Comparison of ENCODE assay signal across 8 cellular contexts in the genomic region with DNA sequence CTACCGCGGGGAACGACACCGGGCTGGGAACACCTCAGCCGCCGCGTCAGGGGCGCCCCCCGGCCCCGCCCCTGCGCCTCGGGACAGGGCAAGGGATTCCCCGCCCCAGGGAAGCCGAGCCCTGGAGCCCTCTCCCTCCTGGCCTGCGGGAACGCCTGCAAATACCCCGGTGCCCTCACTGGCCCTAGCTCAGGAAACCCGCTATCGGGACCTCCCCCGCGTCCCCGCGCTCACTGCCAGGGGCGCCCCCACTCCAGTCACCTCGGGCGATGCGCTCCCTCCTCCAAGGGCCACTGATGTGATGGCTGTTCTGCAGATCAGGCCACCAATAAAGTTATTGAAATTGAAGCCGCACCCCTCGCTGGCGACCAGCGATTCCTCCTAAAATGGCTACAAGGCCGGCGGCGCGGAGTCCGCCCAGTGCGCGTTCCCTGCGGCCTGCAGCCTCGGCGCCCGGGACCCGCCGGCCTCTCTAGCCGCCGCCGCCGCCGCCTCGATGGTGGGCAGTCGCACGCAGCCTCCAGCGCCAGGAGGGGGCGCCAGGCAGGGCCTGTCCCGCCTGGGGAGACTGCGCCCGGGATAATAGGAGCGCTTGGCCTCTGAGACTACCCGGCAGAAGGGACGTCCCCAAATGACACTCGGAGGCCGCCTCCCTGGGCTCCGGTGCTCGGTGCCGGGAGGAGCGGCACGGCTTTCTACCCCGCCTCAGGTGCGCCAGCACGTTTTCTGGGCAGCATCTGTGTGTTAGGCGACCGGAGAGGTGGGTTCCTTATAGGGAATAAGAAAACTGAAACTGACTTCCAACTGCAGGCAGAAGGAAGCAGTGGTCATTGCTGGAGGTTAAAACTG. TPM values are rescaled to one million over a fixed set of nuclear protein-coding genes. Genes with fewer than 3 reads are reported as not detected.
A peak's percentile ranks its signal among the peaks of the same experiment; 100 is the strongest.
DNase-seq lines count a peak whose midpoint lies in the region; ATAC-seq and TF ChIP-seq lines count a peak whose summit lies in the region.

A gene with protein sequence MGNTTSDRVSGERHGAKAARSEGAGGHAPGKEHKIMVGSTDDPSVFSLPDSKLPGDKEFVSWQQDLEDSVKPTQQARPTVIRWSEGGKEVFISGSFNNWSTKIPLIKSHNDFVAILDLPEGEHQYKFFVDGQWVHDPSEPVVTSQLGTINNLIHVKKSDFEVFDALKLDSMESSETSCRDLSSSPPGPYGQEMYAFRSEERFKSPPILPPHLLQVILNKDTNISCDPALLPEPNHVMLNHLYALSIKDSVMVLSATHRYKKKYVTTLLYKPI (minus strand): TSS at position 303 of the 849 bp plus-strand sequence. CDS start 326 bp downstream, outside the sequence.

- peak; percentile 68 for TF ChIP-seq EP300 in neural cell (conservative IDR thresholded peaks at IDR 0.05; ENCODE audit: poor library complexity, severe bottlenecking)

- no peaks in the 10 kb centered on the region for H3K9me2 ChIP-seq in neural cell (ENCODE audit: insufficient read depth, low read length)

- peak; percentile 57 for TF ChIP-seq POLR2A in Raji (IDR thresholded peaks at IDR 0.05; ENCODE audit: insufficient read depth, low read depth, low read length)

- peak; percentile 92 for ATAC-seq in stimulated activated naive CD8-positive, alpha-beta T cell treated with anti-CD3 and anti-CD28 coated beads, Interleukin-15, amount 100 ng/mL, for 72 hours

- no peaks in the 10 kb centered on the region for H4K20me1 ChIP-seq in neural cell (ENCODE audit: insufficient read depth)

- H3K27me3 ChIP-seq in H7 (ENCODE audit: control insufficient read depth, insufficient read depth, low read length) (no peaks in the 10 kb centered on the region), neural cell (ENCODE audit: insufficient read depth, low read depth, low read length) (no peaks in the 10 kb centered on the region)

- H3K9ac ChIP-seq in neural cell (ENCODE audit: low read length), result peak within 1 kb of the TSS; percentile 77

- H3K4me3 Mint-ChIP-seq in stimulated activated naive CD8-positive, alpha-beta T cell treated with anti-CD3 and anti-CD28 coated beads, Interleukin-15, amount 100 ng/mL, for 72 hours, result peak within 1 kb of the TSS; percentile 97 to 99

- H3K9me3 ChIP-seq in neural cell (ENCODE audit: low read length), result no peaks in the 10 kb centered on the region

- peak; percentile 96 for DNase-seq in GDM1 (lab: John Stamatoyannopoulos, UW)
- DNase-seq in H7, result peak; percentile 96
- peak; percentile 95 for DNase-seq in LoVo (ENCODE audit: low spot score)
- DNase-seq in activated gamma-delta T cell (lab: John Stamatoyannopoulos, UW), result peak; percentile 81
- DNase-seq in fibroblast of villous mesenchyme (ENCODE audit: low read depth), result peak; percentile 97
- DNase-seq in stimulated activated naive CD8-positive, alpha-beta T cell treated with anti-CD3 and anti-CD28 coated beads, Interleukin-15, amount 100 ng/mL, for 72 hours, result peak; percentile 97 to 98

- peaks cover 39% of the 10 kb centered on the region for H3K4me1 Mint-ChIP-seq in stimulated activated naive CD8-positive, alpha-beta T cell treated with anti-CD3 and anti-CD28 coated beads, Interleukin-15, amount 100 ng/mL, for 72 hours

- peak within 1 kb of the TSS; percentile 100 for H3K4me3 ChIP-seq in H7 (ENCODE audit: insufficient read depth, low read depth, low read length)
- H3K4me3 ChIP-seq in fibroblast of villous mesenchyme (ENCODE audit: low read depth, low read length), result peak within 1 kb of the TSS; percentile 91
- H3K4me3 ChIP-seq in neural cell (ENCODE audit: low read length), result peak within 1 kb of the TSS; percentile 87

- peak within 1 kb of the TSS; percentile 57 for H2AFZ ChIP-seq in neural cell (ENCODE audit: low read depth, low read length)

- H3K79me2 ChIP-seq in neural cell (replicated peaks; ENCODE audit: insufficient read depth, low read length), result peaks cover 10% of the 10 kb centered on the region

- H3K27me3 Mint-ChIP-seq in stimulated activated naive CD8-positive, alpha-beta T cell treated with anti-CD3 and anti-CD28 coated beads, Interleukin-15, amount 100 ng/mL, for 72 hours, result no peaks in the 10 kb centered on the region

- H3K27ac ChIP-seq in neural cell (ENCODE audit: low read length), result peak within 1 kb of the TSS; percentile 70

- H3F3A ChIP-seq in neural cell (ENCODE audit: insufficient read depth, low read length, poor library complexity, severe bottlenecking), result no peaks in the 10 kb centered on the region

- TF ChIP-seq CTCF in fibroblast of villous mesenchyme (IDR thresholded peaks at IDR 0.05; ENCODE audit: insufficient read depth, low read depth, low read length), result peak; percentile 75
- TF ChIP-seq CTCF in neural cell (IDR thresholded peaks at IDR 0.05; ENCODE audit: poor library complexity, severe bottlenecking), result peak; percentile 97

- no peaks in the 10 kb centered on the region for H3K36me3 ChIP-seq in H7 (replicated peaks; ENCODE audit: control insufficient read depth, insufficient read depth, low read length)
- H3K36me3 ChIP-seq in neural cell (ENCODE audit: insufficient read depth, low read length), result no peaks in the 10 kb centered on the region

- H3K27ac Mint-ChIP-seq in stimulated activated naive CD8-positive, alpha-beta T cell treated with anti-CD3 and anti-CD28 coated beads, Interleukin-15, amount 100 ng/mL, for 72 hours, result peak within 1 kb of the TSS; percentile 99 to 100

- H3K4me2 ChIP-seq in neural cell (ENCODE audit: low read length), result peak within 1 kb of the TSS; percentile 70

- H3K9me3 Mint-ChIP-seq in stimulated activated naive CD8-positive, alpha-beta T cell treated with anti-CD3 and anti-CD28 coated beads, Interleukin-15, amount 100 ng/mL, for 72 hours, result peaks cover 5 to 11% of the 10 kb centered on the region in 2 donors

- peak; percentile 73 for TF ChIP-seq RAD21 in neural cell (conservative IDR thresholded peaks at IDR 0.05)

TF ChIP-seq in neural cell, 6 proteins besides CTCF, POLR2A, EP300 and RAD21:
- TF ChIP-seq REST (IDR thresholded peaks at IDR 0.05; ENCODE audit: borderline replicate concordance) (no peak), EZH2 (IDR thresholded peaks at IDR 0.05; ENCODE audit: borderline replicate concordance, insufficient read depth, low read length, poor library complexity, severe bottlenecking) (no peak), SMC3 (conservative IDR thresholded peaks at IDR 0.05; ENCODE audit: poor library complexity) (peak; percentile 85), POLR2AphosphoS5 (IDR thresholded peaks at IDR 0.05) (no peak), TAF1 (IDR thresholded peaks at IDR 0.05; ENCODE audit: low read depth) (no peak), MXI1 (conservative IDR thresholded peaks at IDR 0.05; ENCODE audit: poor library complexity, severe bottlenecking) (peak; percentile 56)
TF ChIP-seq in neural cell: peak in this region for 2.

RNA-seq across cellular contexts. Expression of the gene that starts here (rescaled TPM):
- total RNA-seq in H7 (2014; rRNA removed; shearing (Covaris generic)), result 36.0 and 46.0 TPM in 2 replicates
- total RNA-seq in fibroblast of villous mesenchyme, result 13.5 and 15.5 TPM in 2 replicates
- 39.9 and 42.2 TPM in 2 replicates for polyA plus RNA-seq in neural cell
- polyA minus RNA-seq in neural cell, result 38.0 and 38.8 TPM in 2 replicates

Comparison
In these comparisons a context has a peak if more than half of its experiments do, and no peak if none do; other contexts are left out.
1. Peak in every context shown above with its lines: DNase-seq, ATAC-seq, H3K4me3 ChIP-seq and H3K27ac ChIP-seq.